In the genomic region with DNA sequence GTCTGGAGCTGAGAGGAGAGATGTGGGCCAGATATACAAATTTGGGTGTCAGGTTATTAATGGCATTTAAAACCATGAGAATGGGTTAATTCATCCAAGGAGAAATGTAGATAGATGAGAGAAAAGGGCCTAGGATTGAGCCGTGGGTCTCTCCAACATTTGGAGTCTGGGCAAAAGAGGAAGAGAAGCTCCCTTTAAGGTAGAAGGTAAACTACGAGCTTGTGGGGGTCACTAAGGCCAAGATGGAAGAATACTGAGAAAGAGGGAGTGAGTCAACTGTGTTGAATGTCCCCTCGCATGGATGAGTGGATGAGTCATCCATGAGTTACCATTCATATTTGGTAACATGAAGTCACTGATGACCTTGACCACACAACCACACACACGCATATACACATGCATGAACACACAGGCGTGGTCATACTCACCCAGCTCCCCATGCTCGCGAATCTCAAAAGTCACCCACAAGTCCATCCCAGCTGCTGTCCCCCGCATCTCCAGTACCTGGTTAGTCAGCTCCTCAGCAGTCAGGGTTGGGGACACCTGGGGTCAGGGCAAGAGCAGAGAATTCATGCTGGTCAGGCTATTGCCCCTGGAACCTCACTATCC, we compare ENCODE assay signal across 9 cellular contexts. TPM values are rescaled to one million over a fixed set of nuclear protein-coding genes. Genes with fewer than 3 reads are reported as not detected.
A peak's percentile ranks its signal among the peaks of the same experiment; 100 is the strongest.
DNase-seq lines count a peak whose midpoint lies in the region; ATAC-seq, FAIRE-seq and TF ChIP-seq lines count a peak whose summit lies in the region.
"Had no signal": no experiment of that assay in that cellular context is flagged by ENCODE, and none has a peak within 500 bp of the region (broad histone marks: within the 10 kb centered on the region; RNA-seq: fewer than 3 reads in every experiment).

No MANE protein-coding gene starts in this region.

- no peak overlapping the region for H2BK15ac ChIP-seq in mesendoderm (replicated peaks; ENCODE audit: low read depth)

- FAIRE-seq in bronchial epithelial cell (lab: Jason Lieb, UNC) = peak; percentile 97

- H3K4me1 ChIP-seq in mesendoderm (ENCODE audit: control insufficient read depth, low read depth, low read length) = no peaks in the 10 kb centered on the region
- no peaks in the 10 kb centered on the region for H3K4me1 ChIP-seq in ascending aorta
- H3K4me1 ChIP-seq: SJCRH30 had no signal

- TF ChIP-seq CTCF in natural killer cell (IDR thresholded peaks at IDR 0.05) (no peak), bronchial epithelial cell (IDR thresholded peaks at IDR 0.05; ENCODE audit: insufficient read depth, low read length, severe bottlenecking) (no peak), ascending aorta (IDR thresholded peaks at IDR 0.05) (no peak)

- no peak overlapping the region for H3K56ac ChIP-seq in mesendoderm (ENCODE audit: low read length)

- no peak overlapping the region for H3K9ac ChIP-seq in mesendoderm (ENCODE audit: low read length)

- no CpG with 5 or more reads among the region's 8 CpGs for WGBS in mesendoderm (ENCODE audit: extremely low coverage, insufficient coverage, low lambda C conversion rate)

- no peak overlapping the region for H3K4me2 ChIP-seq in mesendoderm (ENCODE audit: low read length)

- H3K79me1 ChIP-seq in mesendoderm (ENCODE audit: low read length) = no peaks in the 10 kb centered on the region

- H3K4ac ChIP-seq in mesendoderm (ENCODE audit: low read depth, low read length) = no peak overlapping the region

- H3K36me3 Mint-ChIP-seq in natural killer cell treated with Interleukin-12 subunit alpha and Interleukin-12 subunit beta and Interleukin-15 and Interleukin-18, amount 100 ng/mL, for 72 hours = peaks cover 14% of the 10 kb centered on the region
- no peaks in the 10 kb centered on the region for H3K36me3 Mint-ChIP-seq in natural killer cell

- no peak overlapping the region for H2AK5ac ChIP-seq in mesendoderm (ENCODE audit: low read length)

- intact Hi-C loops in natural killer cell (cut with micrococcal nuclease) (no loop called here), ascending aorta (cut with DNase I) (no loop called here)

- no peaks in the 10 kb centered on the region for H3K9me3 Mint-ChIP-seq in natural killer cell treated with Interleukin-12 subunit alpha and Interleukin-12 subunit beta and Interleukin-15 and Interleukin-18, amount 100 ng/mL, for 72 hours
- H3K9me3 Mint-ChIP-seq in natural killer cell = no peaks in the 10 kb centered on the region

- H4K5ac ChIP-seq in mesendoderm (ENCODE audit: low read length) = no peak overlapping the region

- ATAC-seq in natural killer cell treated with Interleukin-12 subunit alpha and Interleukin-12 subunit beta and Interleukin-15 and Interleukin-18, amount 100 ng/mL, for 72 hours = peak; percentile 73 to 84
- ATAC-seq in natural killer cell (no peak), HG03442 (IDR thresholded peaks at IDR 0.05; ENCODE audit: unreplicated experiment) (peak; percentile 78), GM19324 (IDR thresholded peaks at IDR 0.05; ENCODE audit: low FRiP score, unreplicated experiment) (no peak)

- H2BK5ac ChIP-seq in mesendoderm (ENCODE audit: low read length) = no peak overlapping the region

- peak; percentile 54 for DNase-seq in natural killer cell treated with Interleukin-12 subunit alpha and Interleukin-12 subunit beta and Interleukin-15 and Interleukin-18, amount 100 ng/mL, for 72 hours (ENCODE audit: low spot score)
- no peak for DNase-seq in natural killer cell
- peak; percentile 90 for DNase-seq in bronchial epithelial cell (ENCODE audit: low read depth)
- no peak for DNase-seq in mesendoderm
- no peak for DNase-seq in ascending aorta (ENCODE audit: low spot score in 2 of 2)
- DNase-seq in NCI-H2107 (lab: John Stamatoyannopoulos, UW) = no peak
- DNase-seq: SJCRH30 had no signal

- H3K23ac ChIP-seq in mesendoderm (ENCODE audit: low read length) = no peak overlapping the region

- no peak overlapping the region for H2BK120ac ChIP-seq in mesendoderm (ENCODE audit: low read depth, low read length)

- H3K27ac ChIP-seq in mesendoderm (ENCODE audit: low read depth, low read length) (no peak overlapping the region), ascending aorta (no peak overlapping the region)
- H3K27ac ChIP-seq: SJCRH30 had no signal

- H3K4me3 ChIP-seq in bronchial epithelial cell (ENCODE audit: low read depth, low read length) = no peak overlapping the region
- H3K4me3 ChIP-seq in mesendoderm (ENCODE audit: low read length) = no peak overlapping the region
- no peak overlapping the region for H3K4me3 ChIP-seq in ascending aorta
- H3K4me3 ChIP-seq: SJCRH30 had no signal

- peaks cover 16% of the 10 kb centered on the region for H3K36me3 ChIP-seq in bronchial epithelial cell (ENCODE audit: control insufficient read depth, insufficient read depth, low read length)
- peaks cover 5% of the 10 kb centered on the region for H3K36me3 ChIP-seq in mesendoderm (ENCODE audit: control insufficient read depth, insufficient read depth, low read length)
- peaks cover 2 to 18% of the 10 kb centered on the region in 2 donors for H3K36me3 ChIP-seq in ascending aorta
- H3K36me3 ChIP-seq: SJCRH30 had no signal

- H3K18ac ChIP-seq in mesendoderm (ENCODE audit: low read length) = no peak overlapping the region

- H3K4me1 Mint-ChIP-seq in natural killer cell treated with Interleukin-12 subunit alpha and Interleukin-12 subunit beta and Interleukin-15 and Interleukin-18, amount 100 ng/mL, for 72 hours (ENCODE audit: low read depth in 2 of 2) = peaks cover 13 to 19% of the 10 kb centered on the region in 2 donors
- H3K4me1 Mint-ChIP-seq in natural killer cell = no peaks in the 10 kb centered on the region

- no peaks in the 10 kb centered on the region for H3K27me3 Mint-ChIP-seq in natural killer cell treated with Interleukin-12 subunit alpha and Interleukin-12 subunit beta and Interleukin-15 and Interleukin-18, amount 100 ng/mL, for 72 hours
- no peaks in the 10 kb centered on the region for H3K27me3 Mint-ChIP-seq in natural killer cell (ENCODE audit: low read depth in 2 of 2)

- H3K27me3 ChIP-seq in bronchial epithelial cell (ENCODE audit: control insufficient read depth, insufficient read depth, low read length) (no peaks in the 10 kb centered on the region), mesendoderm (ENCODE audit: insufficient read depth, low read length, poor library complexity) (no peaks in the 10 kb centered on the region), ascending aorta (no peaks in the 10 kb centered on the region)
- H3K27me3 ChIP-seq: SJCRH30 had no signal

- no peaks in the 10 kb centered on the region for H3K79me2 ChIP-seq in mesendoderm (ENCODE audit: control insufficient read depth, insufficient read depth, low read length)

- no peak overlapping the region for H3K4me3 Mint-ChIP-seq in natural killer cell treated with Interleukin-12 subunit alpha and Interleukin-12 subunit beta and Interleukin-15 and Interleukin-18, amount 100 ng/mL, for 72 hours
- no peak overlapping the region for H3K4me3 Mint-ChIP-seq in natural killer cell

- no peak overlapping the region for H4K8ac ChIP-seq in mesendoderm (ENCODE audit: low read depth, low read length)

- no peaks in the 10 kb centered on the region for H3K9me3 ChIP-seq in ascending aorta
- H3K9me3 ChIP-seq: SJCRH30 had no signal

- H3K27ac Mint-ChIP-seq in natural killer cell treated with Interleukin-12 subunit alpha and Interleukin-12 subunit beta and Interleukin-15 and Interleukin-18, amount 100 ng/mL, for 72 hours = no peak overlapping the region
- H3K27ac Mint-ChIP-seq in natural killer cell = no peak overlapping the region

RNA-seq across cellular contexts. Expression of a gene that starts 6.8 kb away (rescaled TPM):
- 10 to 100 TPM; 35.6 to 56.4 TPM for total RNA-seq in natural killer cell treated with Interleukin-12 subunit alpha and Interleukin-12 subunit beta and Interleukin-15 and Interleukin-18, amount 100 ng/mL, for 72 hours
- 100 to 1,000 TPM; 134 to 155 (median 147) TPM for total RNA-seq in natural killer cell
- 14.2 and 17.2 TPM in 2 replicates for total RNA-seq in bronchial epithelial cell
- 7.9 TPM for polyA plus RNA-seq in mesendoderm (2013, experiment 1 of 2)
- polyA plus RNA-seq in mesendoderm (2013, experiment 2 of 2) = 8.7 TPM
- total RNA-seq in ascending aorta = 127 TPM

RNA-seq across cellular contexts. Expression of a gene that starts 21.2 kb away (rescaled TPM):
- total RNA-seq in natural killer cell treated with Interleukin-12 subunit alpha and Interleukin-12 subunit beta and Interleukin-15 and Interleukin-18, amount 100 ng/mL, for 72 hours = 10 to 100 TPM in 1 of 2 donors, 1 to 10 TPM in 1; 8.1 to 39.3 TPM
- total RNA-seq in natural killer cell (1 to 10 TPM; 5.7 to 6.6 (median 6.1) TPM), bronchial epithelial cell (14.2 and 16.6 TPM in 2 replicates), ascending aorta (1.4 TPM)
- polyA plus RNA-seq in mesendoderm (2013, experiment 1 of 2) = 4.3 TPM
- 4.2 TPM for polyA plus RNA-seq in mesendoderm (2013, experiment 2 of 2)

RNA-seq across cellular contexts. Expression of a gene that starts 21.4 kb away (rescaled TPM):
- total RNA-seq in natural killer cell treated with Interleukin-12 subunit alpha and Interleukin-12 subunit beta and Interleukin-15 and Interleukin-18, amount 100 ng/mL, for 72 hours = 100 to 1,000 TPM in 1 of 2 donors, 10 to 100 TPM in 1; 80.0 to 128 TPM
- 10 to 100 TPM; 66.0 to 85.7 (median 74.7) TPM for total RNA-seq in natural killer cell
- total RNA-seq in bronchial epithelial cell = 72.7 and 87.1 TPM in 2 replicates
- polyA plus RNA-seq in mesendoderm (2013, experiment 1 of 2) = 65.6 TPM
- 64.3 TPM for polyA plus RNA-seq in mesendoderm (2013, experiment 2 of 2)
- total RNA-seq in ascending aorta = 43.4 TPM

RNA-seq across cellular contexts. Expression of a gene that starts 24.0 kb away (rescaled TPM):
- total RNA-seq in natural killer cell treated with Interleukin-12 subunit alpha and Interleukin-12 subunit beta and Interleukin-15 and Interleukin-18, amount 100 ng/mL, for 72 hours = 10 to 100 TPM; 17.5 to 22.6 TPM
- total RNA-seq in natural killer cell = 10 to 100 TPM; 13.9 to 25.2 (median 19.6) TPM
- total RNA-seq in bronchial epithelial cell = 3.7 and 4.0 TPM in 2 replicates
- 8.7 TPM for polyA plus RNA-seq in mesendoderm (2013, experiment 1 of 2)
- polyA plus RNA-seq in mesendoderm (2013, experiment 2 of 2) = 8.7 TPM
- total RNA-seq in ascending aorta = 55.5 TPM

RNA-seq across cellular contexts. Expression of a gene that starts 39.2 kb away (rescaled TPM):
- 100 to 1,000 TPM; 280 to 289 TPM for total RNA-seq in natural killer cell treated with Interleukin-12 subunit alpha and Interleukin-12 subunit beta and Interleukin-15 and Interleukin-18, amount 100 ng/mL, for 72 hours
- total RNA-seq in natural killer cell (100 to 1,000 TPM; 410 to 456 (median 419) TPM), bronchial epithelial cell (48.2 and 57.1 TPM in 2 replicates), ascending aorta (65.8 TPM)
- 75.1 TPM for polyA plus RNA-seq in mesendoderm (2013, experiment 1 of 2)
- polyA plus RNA-seq in mesendoderm (2013, experiment 2 of 2) = 72.9 TPM

Comparison
In these comparisons a context has a peak if more than half of its experiments do, and no peak if none do; other contexts are left out.
1. ATAC-seq: peak in natural killer cell treated with Interleukin-12 subunit alpha and Interleukin-12 subunit beta and Interleukin-15 and Interleukin-18, amount 100 ng/mL, for 72 hours (2 of 2) and HG03442 (single experiment); none in natural killer cell (0 of 3) and GM19324 (single experiment).
2. DNase-seq: peak in natural killer cell treated with Interleukin-12 subunit alpha and Interleukin-12 subunit beta and Interleukin-15 and Interleukin-18, amount 100 ng/mL, for 72 hours (single experiment) and bronchial epithelial cell (single experiment); none in natural killer cell (single experiment), mesendoderm (single experiment), ascending aorta (0 of 2) and NCI-H2107 (single experiment).